ENCODE assay signal across 33 cellular contexts in genomic region chrX:75648803-75649588, GRCh38.
"Had no signal": no experiment of that assay in that cellular context is flagged by ENCODE, and none has a peak within 500 bp of the region (broad histone marks: within the 10 kb centered on the region; RNA-seq: fewer than 3 reads in every experiment).

No MANE protein-coding gene starts in this region.

- H3K4me3 Mint-ChIP-seq: activated B cell treated with CpG ODN at 0.5 μM for 24 hours; activated CD4-positive, alpha-beta memory T cell treated with anti-CD3 and anti-CD28 coated beads for 36 hours; activated naive CD4-positive, alpha-beta T cell treated with anti-CD3 and anti-CD28 coated beads, Interleukin-2, amount 10 ng/mL, durations not matched to agents 7 days and 5 days; activated naive CD8-positive, alpha-beta T cell; activated naive CD8-positive, alpha-beta T cell treated with anti-CD3 and anti-CD28 coated beads, Interleukin-2, amount 50 U/mL, for 24 hours; central memory CD8-positive, alpha-beta T cell had no signal

- H3K27ac Mint-ChIP-seq: activated B cell treated with CpG ODN at 0.5 μM for 24 hours; activated CD4-positive, alpha-beta memory T cell treated with anti-CD3 and anti-CD28 coated beads for 36 hours; activated naive CD4-positive, alpha-beta T cell treated with anti-CD3 and anti-CD28 coated beads, Interleukin-2, amount 10 ng/mL, durations not matched to agents 7 days and 5 days; activated naive CD8-positive, alpha-beta T cell; activated naive CD8-positive, alpha-beta T cell treated with anti-CD3 and anti-CD28 coated beads, Interleukin-2, amount 50 U/mL, for 24 hours had no signal

- ATAC-seq: activated naive CD8-positive, alpha-beta T cell treated with anti-CD3 and anti-CD28 coated beads, Interleukin-2, amount 50 U/mL, for 24 hours had no signal

- H3K4me1 Mint-ChIP-seq: activated B cell treated with CpG ODN at 0.5 μM for 24 hours; activated naive CD4-positive, alpha-beta T cell treated with anti-CD3 and anti-CD28 coated beads, Interleukin-2, amount 10 ng/mL, durations not matched to agents 7 days and 5 days; central memory CD8-positive, alpha-beta T cell had no signal

- H3K27me3 ChIP-seq: brain microvascular endothelial cell, cardiac muscle cell, MG63 had no signal

- H3K36me3 ChIP-seq: brain microvascular endothelial cell, cardiac muscle cell, MG63 had no signal

- DNase-seq: activated B cell treated with CpG ODN at 0.5 μM for 24 hours; activated CD4-positive, alpha-beta memory T cell treated with anti-CD3 and anti-CD28 coated beads for 36 hours; activated CD4-positive, alpha-beta T cell treated with anti-CD3 and anti-CD28 coated beads for 4 hours; activated CD4-positive, alpha-beta T cell treated with anti-CD3 and anti-CD28 coated beads, Interleukin-2, amount 50 U/mL, for 1 hour; activated CD4-positive, CD25-positive, alpha-beta regulatory T cell treated with anti-CD3 and anti-CD28 coated beads, Interleukin-2, amount 50 U/mL, for 72 hours; activated CD8-positive, alpha-beta memory T cell treated with anti-CD3 and anti-CD28 coated beads, Interleukin-2, amount 50 U/mL, for 48 hours; activated effector memory CD4-positive, alpha-beta T cell treated with Interleukin-2 at 50 U/mL for 16 hours; activated naive CD4-positive, alpha-beta T cell treated with anti-CD3 and anti-CD28 coated beads, Interleukin-2, amount 10 ng/mL, durations not matched to agents 7 days and 5 days; activated naive CD8-positive, alpha-beta T cell treated with anti-CD3 and anti-CD28 coated beads, Interleukin-2, amount 50 U/mL, for 24 hours; activated T-cell treated with anti-CD3 and anti-CD28 coated beads, Interleukin-2, amount 50 U/mL, for 48 hours; anterior cingulate cortex; brain microvascular endothelial cell; Karpas-422; MG63; NCI-H1092; NCI-H1436 treated with DMSO at 0.1 percent for 48 hours; NCI-H1694 treated with DMSO at 0.1 percent for 48 hours; NCI-H2029; NCI-H2107; NCI-H2171; NCI-H510A; NCI-H526; NCI-H748 treated with DMSO at 0.1 percent for 48 hours; PC-9; Right ventricle myocardium superior; T1000 had no signal

- H3K36me3 Mint-ChIP-seq: activated naive CD4-positive, alpha-beta T cell treated with anti-CD3 and anti-CD28 coated beads, Interleukin-2, amount 10 ng/mL, durations not matched to agents 7 days and 5 days had no signal

- H3K4me3 ChIP-seq: cardiac muscle cell, MG63, PC-9, SK-N-MC had no signal

- H3K4me2 ChIP-seq: PC-9 had no signal

- H3K27ac ChIP-seq: brain microvascular endothelial cell, cardiac muscle cell, PC-9, RWPE1, SK-N-MC had no signal

- H3K27me3 Mint-ChIP-seq: activated B cell treated with CpG ODN at 0.5 μM for 24 hours; activated CD4-positive, alpha-beta memory T cell treated with anti-CD3 and anti-CD28 coated beads for 36 hours; activated naive CD4-positive, alpha-beta T cell treated with anti-CD3 and anti-CD28 coated beads, Interleukin-2, amount 10 ng/mL, durations not matched to agents 7 days and 5 days; activated naive CD8-positive, alpha-beta T cell; activated naive CD8-positive, alpha-beta T cell treated with anti-CD3 and anti-CD28 coated beads, Interleukin-2, amount 50 U/mL, for 24 hours; central memory CD8-positive, alpha-beta T cell had no signal

- FAIRE-seq: RCC 7860, TTC549 had no signal

- H3K9me3 ChIP-seq: MG63 had no signal

- H2AFZ ChIP-seq: PC-9 had no signal
